ENCODE assay signal across 9 cellular contexts in genomic region chr2:189836644-189837043, GRCh38. TPM values are rescaled to one million over a fixed set of nuclear protein-coding genes. Genes with fewer than 3 reads are reported as not detected.
DNase-seq lines count a peak whose midpoint lies in the region; ATAC-seq, FAIRE-seq and TF ChIP-seq lines count a peak whose summit lies in the region.
"Had no signal": no experiment of that assay in that cellular context is flagged by ENCODE, and none has a peak within 500 bp of the region (broad histone marks: within the 10 kb centered on the region; RNA-seq: fewer than 3 reads in every experiment).

No MANE protein-coding gene starts in this region.

- H3K9me3 ChIP-seq in keratinocyte (ENCODE audit: control insufficient read depth, low read depth, low read length) = no peaks in the 10 kb centered on the region
- H3K9me3 ChIP-seq: right lobe of liver had no signal

- H3K9me3 Mint-ChIP-seq in natural killer cell treated with Interleukin-12 subunit alpha and Interleukin-12 subunit beta and Interleukin-15 and Interleukin-18, amount 100 ng/mL, for 72 hours = no peaks in the 10 kb centered on the region

- peak overlapping the region; percentile 25 for H3K27ac ChIP-seq in keratinocyte (ENCODE audit: control insufficient read depth, insufficient read depth, low read length)
- H3K27ac ChIP-seq: right lobe of liver had no signal

- DNase-seq in AG10803 (ENCODE audit: low read depth) (peak; percentile 96), HS-5 (ENCODE audit: low read depth) (peak; percentile 30), SW480 (ENCODE audit: low spot score) (peak; percentile 2), keratinocyte (ENCODE audit: low read depth, low spot score) (no peak)
- DNase-seq in natural killer cell treated with Interleukin-12 subunit alpha and Interleukin-12 subunit beta and Interleukin-15 and Interleukin-18, amount 100 ng/mL, for 72 hours (ENCODE audit: low spot score) = no peak
- DNase-seq: right lobe of liver had no signal

- no peaks in the 10 kb centered on the region for H3K36me3 Mint-ChIP-seq in natural killer cell treated with Interleukin-12 subunit alpha and Interleukin-12 subunit beta and Interleukin-15 and Interleukin-18, amount 100 ng/mL, for 72 hours

- H3K9ac ChIP-seq in keratinocyte (ENCODE audit: control insufficient read depth, extremely low read depth, insufficient read depth, low read length) = no peak overlapping the region

- H3K36me3 ChIP-seq in keratinocyte (ENCODE audit: control insufficient read depth in 2 of 2, extremely low read depth in 1 of 2, insufficient read depth in 2 of 2, low read length in 2 of 2) = peaks cover 1 to 9% of the 10 kb centered on the region in 2 experiments
- H3K36me3 ChIP-seq: right lobe of liver had no signal

- peaks cover 0 to 7% of the 10 kb centered on the region in 2 donors for H3K4me1 Mint-ChIP-seq in natural killer cell treated with Interleukin-12 subunit alpha and Interleukin-12 subunit beta and Interleukin-15 and Interleukin-18, amount 100 ng/mL, for 72 hours (ENCODE audit: low read depth in 2 of 2)

- no peaks in the 10 kb centered on the region for H3K9me1 ChIP-seq in keratinocyte (ENCODE audit: control insufficient read depth, extremely low read depth, insufficient read depth, low read length)

- no peak overlapping the region for H3K4me3 Mint-ChIP-seq in natural killer cell treated with Interleukin-12 subunit alpha and Interleukin-12 subunit beta and Interleukin-15 and Interleukin-18, amount 100 ng/mL, for 72 hours

- H4K20me1 ChIP-seq in keratinocyte (ENCODE audit: control insufficient read depth, extremely low read depth, insufficient read depth, low read length) = no peaks in the 10 kb centered on the region

- H3K4me2 ChIP-seq in keratinocyte (ENCODE audit: control insufficient read depth, extremely low read depth, insufficient read depth, low read depth, low read length) = peak overlapping the region; percentile 0

- FAIRE-seq in keratinocyte (lab: Jason Lieb, UNC) = no peak

- no peak overlapping the region for H2AFZ ChIP-seq in keratinocyte (ENCODE audit: control insufficient read depth, low read length)

- no peak for ATAC-seq in natural killer cell treated with Interleukin-12 subunit alpha and Interleukin-12 subunit beta and Interleukin-15 and Interleukin-18, amount 100 ng/mL, for 72 hours
- ATAC-seq in GM18520 (IDR thresholded peaks at IDR 0.05; ENCODE audit: unreplicated experiment) = no peak
- ATAC-seq in HG03565 (IDR thresholded peaks at IDR 0.05; ENCODE audit: unreplicated experiment) = no peak
- no peak for ATAC-seq in HG03442 (IDR thresholded peaks at IDR 0.05; ENCODE audit: unreplicated experiment)

- no peaks in the 10 kb centered on the region for H3K27me3 ChIP-seq in keratinocyte (ENCODE audit: control insufficient read depth, extremely low read depth, insufficient read depth, low read length)
- H3K27me3 ChIP-seq: right lobe of liver had no signal

- TF ChIP-seq CTCF in AG10803 (conservative IDR thresholded peaks at IDR 0.05; ENCODE audit: low read length) (no peak), keratinocyte (optimal IDR thresholded peaks at IDR 0.05 in 1 of 3, IDR thresholded peaks at IDR 0.05 in 1 of 3, conservative IDR thresholded peaks at IDR 0.05 in 1 of 3; ENCODE audit: extremely low read depth in 1 of 3, insufficient read depth in 2 of 3, low read length in 3 of 3) (no peak)

- H3K27me3 Mint-ChIP-seq in natural killer cell treated with Interleukin-12 subunit alpha and Interleukin-12 subunit beta and Interleukin-15 and Interleukin-18, amount 100 ng/mL, for 72 hours = no peaks in the 10 kb centered on the region

- no peaks in the 10 kb centered on the region for H3K79me2 ChIP-seq in keratinocyte (ENCODE audit: control insufficient read depth, insufficient read depth, low read length)

- H3K4me1 ChIP-seq in keratinocyte (ENCODE audit: control insufficient read depth, extremely low read depth, insufficient read depth, low read length) = peaks cover 6% of the 10 kb centered on the region
- H3K4me1 ChIP-seq: right lobe of liver had no signal

- no peak overlapping the region for H3K27ac Mint-ChIP-seq in natural killer cell treated with Interleukin-12 subunit alpha and Interleukin-12 subunit beta and Interleukin-15 and Interleukin-18, amount 100 ng/mL, for 72 hours

- dilution Hi-C loops in keratinocyte (cut with MboI; ENCODE audit: extremely low pct_ligation_motif_present, low sequenced_read_pairs) = no loop called here

- H3K4me3 ChIP-seq in AG10803 (ENCODE audit: low read length) = no peak overlapping the region
- no peak overlapping the region for H3K4me3 ChIP-seq in keratinocyte (ENCODE audit: control insufficient read depth in 2 of 3, extremely low read depth in 1 of 3, insufficient read depth in 2 of 3, low read depth in 1 of 3, low read length in 3 of 3)
- H3K4me3 ChIP-seq: right lobe of liver had no signal

RNA-seq across cellular contexts. Expression of gene PMS1, which starts 52.4 kb away (rescaled TPM):
- 8.3 to 14.8 TPM (median 8.6 TPM) in 3 replicates for polyA plus RNA-seq in keratinocyte
- polyA plus RNA-seq in keratinocyte (2011; ENCODE audit: low read depth) = 7.2 TPM
- 4.2 and 7.2 TPM in 2 replicates for polyA plus RNA-seq in keratinocyte (2011; cell fraction: cytosol; rRNA removed)
- 12.0 and 18.6 TPM in 2 replicates for polyA plus RNA-seq in keratinocyte (2011; cell fraction: nucleus; rRNA removed)
- 5.1 and 8.8 TPM in 2 replicates for polyA plus RNA-seq in keratinocyte (2012; ENCODE audit: low replicate concordance)
- 5.3 to 15.6 TPM (median 10.3 TPM) in 3 replicates for polyA minus RNA-seq in keratinocyte
- 8.2 TPM for polyA minus RNA-seq in keratinocyte (2011; cell fraction: cytosol; rRNA and poly(A)+ RNA removed)
- polyA minus RNA-seq in keratinocyte (2011; cell fraction: nucleus; rRNA and poly(A)+ RNA removed) = 8.9 and 25.4 TPM in 2 replicates
- 10 to 100 TPM; 37.1 to 54.0 TPM for total RNA-seq in natural killer cell treated with Interleukin-12 subunit alpha and Interleukin-12 subunit beta and Interleukin-15 and Interleukin-18, amount 100 ng/mL, for 72 hours

RNA-seq across cellular contexts. Expression of gene ORMDL1, which starts 52.5 kb away (rescaled TPM):
- 35.8 to 86.2 TPM (median 76.0 TPM) in 3 replicates for polyA plus RNA-seq in keratinocyte
- polyA plus RNA-seq in keratinocyte (2011; ENCODE audit: low read depth) = 10.9 TPM
- 21.9 and 43.2 TPM in 2 replicates for polyA plus RNA-seq in keratinocyte (2011; cell fraction: cytosol; rRNA removed)
- 175 and 209 TPM in 2 replicates for polyA plus RNA-seq in keratinocyte (2011; cell fraction: nucleus; rRNA removed)
- 29.4 and 43.6 TPM in 2 replicates for polyA plus RNA-seq in keratinocyte (2012; ENCODE audit: low replicate concordance)
- 11.5 to 29.5 TPM (median 19.0 TPM) in 3 replicates for polyA minus RNA-seq in keratinocyte
- polyA minus RNA-seq in keratinocyte (2011; cell fraction: cytosol; rRNA and poly(A)+ RNA removed) = 9.8 TPM
- polyA minus RNA-seq in keratinocyte (2011; cell fraction: nucleus; rRNA and poly(A)+ RNA removed) = 19.8 and 31.6 TPM in 2 replicates
- total RNA-seq in natural killer cell treated with Interleukin-12 subunit alpha and Interleukin-12 subunit beta and Interleukin-15 and Interleukin-18, amount 100 ng/mL, for 72 hours = 10 to 100 TPM; 73.1 to 94.4 TPM

Comparison
In these comparisons a context has a peak if more than half of its experiments do, and no peak if none do; other contexts are left out.
1. DNase-seq: peak in AG10803 (single experiment), HS-5 (single experiment) and SW480 (single experiment); none in keratinocyte (single experiment) and natural killer cell treated with Interleukin-12 subunit alpha and Interleukin-12 subunit beta and Interleukin-15 and Interleukin-18, amount 100 ng/mL, for 72 hours (single experiment).